ENCODE assay signal across 24 cellular contexts in the genomic region with DNA sequence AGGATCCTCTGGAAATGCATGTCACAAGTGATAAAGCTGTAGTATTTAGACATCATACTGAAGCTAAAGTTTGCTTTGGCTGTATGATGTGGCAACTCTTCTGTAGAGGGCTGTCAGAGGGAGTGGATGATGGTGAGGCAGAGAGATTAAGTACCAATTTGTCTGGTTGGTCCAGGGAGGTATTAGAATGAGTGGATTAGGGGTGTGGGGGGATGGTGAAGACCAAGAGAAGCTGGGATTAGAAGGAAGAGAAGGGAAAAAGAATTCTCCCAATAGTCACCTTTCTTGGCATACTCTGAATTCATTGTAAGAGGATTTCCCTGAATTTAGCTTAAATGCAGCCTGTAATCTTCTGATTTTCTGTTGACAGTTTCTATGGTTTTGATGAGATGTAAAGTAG. TPM values are rescaled to one million over a fixed set of nuclear protein-coding genes. Genes with fewer than 3 reads are reported as not detected.
A peak's percentile ranks its signal among the peaks of the same experiment; 100 is the strongest.
DNase-seq lines count a peak whose midpoint lies in the region; ATAC-seq, FAIRE-seq and TF ChIP-seq lines count a peak whose summit lies in the region.
"Had no signal": no experiment of that assay in that cellular context is flagged by ENCODE, and none has a peak within 500 bp of the region (broad histone marks: within the 10 kb centered on the region; RNA-seq: fewer than 3 reads in every experiment).

No MANE protein-coding gene starts in this region.

- no peak for FAIRE-seq in frontal cortex (lab: Jason Lieb, UNC)
- FAIRE-seq: GM12892, HepG2 had no signal

- H3K36me3 ChIP-seq in A673 (ENCODE audit: insufficient read depth, low read length, poor library complexity, severe bottlenecking) (no peaks in the 10 kb centered on the region), ES-I3 (ENCODE audit: insufficient read depth, low read length) (no peaks in the 10 kb centered on the region), SK-N-MC (ENCODE audit: insufficient read depth, low read length) (no peaks in the 10 kb centered on the region), neural progenitor cell (no peaks in the 10 kb centered on the region)
- H3K36me3 ChIP-seq: BLaER1 had no signal

- no peaks in the 10 kb centered on the region for H3K9me3 Mint-ChIP-seq in neural progenitor cell
- H3K9me3 Mint-ChIP-seq: GM23338, H9 had no signal

- intact Hi-C loops in A673 (cut with micrococcal nuclease; ENCODE audit: unreplicated experiment), result loop anchor here (5.0 kb wide), 1 partner anchor 32 kb away; no protein-coding TSS in a partner anchor

- TF ChIP-seq CTCF in A673 (conservative IDR thresholded peaks at IDR 0.05; ENCODE audit: low read depth, low read length), result no peak
- no peak for TF ChIP-seq CTCF in neural progenitor cell (IDR thresholded peaks at IDR 0.05)

- peaks cover 5% of the 10 kb centered on the region for H3K36me3 Mint-ChIP-seq in neural progenitor cell
- H3K36me3 Mint-ChIP-seq: CD4-positive, CD25-positive, alpha-beta regulatory T cell had no signal

- peaks cover 78% of the 10 kb centered on the region for H4K20me1 ChIP-seq in neural progenitor cell (ENCODE audit: low read depth)
- H4K20me1 ChIP-seq: BLaER1 had no signal

- no peak overlapping the region for H2AFZ ChIP-seq in neural progenitor cell (replicated peaks)
- H2AFZ ChIP-seq: GM23338 had no signal

- no peaks in the 10 kb centered on the region for H3K79me2 ChIP-seq in neural progenitor cell (ENCODE audit: low read depth)

- H3F3A ChIP-seq in neural progenitor cell (ENCODE audit: low read depth), result peaks cover 29% of the 10 kb centered on the region

- H3K4me2 ChIP-seq in neural progenitor cell, result peak overlapping the region; percentile 35
- H3K4me2 ChIP-seq: BLaER1, GM23338 had no signal

- H3K9ac ChIP-seq in ES-I3 (ENCODE audit: low read depth, low read length) (0 out of 2 replicates have a peak overlapping the region, but pooled peaks have one; percentile 6), SK-N-MC (ENCODE audit: insufficient read length) (no peak overlapping the region), neural progenitor cell (no peak overlapping the region)
- H3K9ac ChIP-seq: BLaER1 had no signal

- ATAC-seq in GM18511 (IDR thresholded peaks at IDR 0.05; ENCODE audit: unreplicated experiment), result no peak
- ATAC-seq: GM23338, HepG2, SK-N-SH treated with all-trans-retinoic acid at 6 μM for 48 hours had no signal

- POLR2A ChIA-PET in A673 (lab: Charles Lee; ENCODE audit: low non-redundant PET), result no interaction called here

- TSS peak; percentile 7 for BruUV-seq in A673 (replicated peaks; lab: Mats Ljungman, UMichigan)

- no peak overlapping the region for H3K4me3 Mint-ChIP-seq in neural progenitor cell
- H3K4me3 Mint-ChIP-seq: CD4-positive, CD25-positive, alpha-beta regulatory T cell; GM23338; H9 had no signal

- H3K4me1 ChIP-seq in A673 (ENCODE audit: insufficient read depth, low read length, poor library complexity, severe bottlenecking) (peaks cover 55% of the 10 kb centered on the region), ES-I3 (ENCODE audit: insufficient read depth, low read length) (peaks cover 18% of the 10 kb centered on the region), neural progenitor cell (peaks cover 21% of the 10 kb centered on the region)
- H3K4me1 ChIP-seq: BLaER1 had no signal

- peak overlapping the region; percentile 7 for H3K27ac ChIP-seq in A673 (ENCODE audit: low read depth, low read length, poor library complexity, severe bottlenecking)
- H3K27ac ChIP-seq in SK-N-MC, result no peak overlapping the region
- H3K27ac ChIP-seq in neural progenitor cell, result no peak overlapping the region
- H3K27ac ChIP-seq: BLaER1 had no signal

- peaks cover 4% of the 10 kb centered on the region for H3K27me3 Mint-ChIP-seq in neural progenitor cell (ENCODE audit: insufficient read depth, low read depth)

- H3K4me3 ChIP-seq in A673 (ENCODE audit: low read depth, low read length, poor library complexity, severe bottlenecking), result peak overlapping the region; percentile 2
- H3K4me3 ChIP-seq in SK-N-MC, result peak overlapping the region; percentile 47
- H3K4me3 ChIP-seq in neural progenitor cell, result no peak overlapping the region
- H3K4me3 ChIP-seq: BLaER1, GM23338 had no signal

- H3K27ac Mint-ChIP-seq in neural progenitor cell, result no peak overlapping the region
- H3K27ac Mint-ChIP-seq: CD4-positive, CD25-positive, alpha-beta regulatory T cell; GM23338; H9 had no signal

- CTCF ChIA-PET in A673 (lab: Charles Lee), result no interaction called here

- H3K27me3 ChIP-seq in A673 (replicated peaks; ENCODE audit: insufficient read depth, low read depth, low read length, poor library complexity) (no peaks in the 10 kb centered on the region), neural progenitor cell (peaks cover 49% of the 10 kb centered on the region)
- H3K27me3 ChIP-seq: BLaER1 had no signal

- H3K9me3 ChIP-seq in A673 (ENCODE audit: low read depth, low read length, poor library complexity, severe bottlenecking) (no peaks in the 10 kb centered on the region), ES-I3 (ENCODE audit: control insufficient read depth, insufficient read depth, low read length) (no peaks in the 10 kb centered on the region), SK-N-MC (ENCODE audit: low read depth, low read length) (no peaks in the 10 kb centered on the region), neural progenitor cell (ENCODE audit: low read depth) (no peaks in the 10 kb centered on the region)

- no peak for DNase-seq in A673 (ENCODE audit: low spot score)
- DNase-seq in SK-N-MC (ENCODE audit: low read depth, low spot score), result no peak
- peak; percentile 22 for DNase-seq in neural progenitor cell (ENCODE audit: low spot score)
- no peak for DNase-seq in stimulated activated CD4-positive, alpha-beta T cell treated with anti-CD3 and anti-CD28 coated beads, Interleukin-2, amount 100 ng/mL, for 48 hours
- DNase-seq in frontal cortex (ENCODE audit: low spot score in 2 of 2), result no peak
- DNase-seq in NCI-H2171 treated with DMSO at 0.1 percent for 48 hours (lab: John Stamatoyannopoulos, UW), result no peak
- DNase-seq: 8988T; CD4-positive, CD25-positive, alpha-beta regulatory T cell; DMS 273 treated with DMSO at 0.1 percent for 48 hours; DMS79; EL; H9; Karpas-422; NCI-H2029; NCI-H2227 treated with DMSO at 0.1 percent for 48 hours; NCI-H526 treated with DMSO at 0.1 percent for 48 hours had no signal

- peaks cover 18% of the 10 kb centered on the region for H3K4me1 Mint-ChIP-seq in neural progenitor cell

RNA-seq across cellular contexts. Expression of a gene that starts 3.6 kb away (rescaled TPM):
- total RNA-seq in A673 (2021), result 6.8 and 7.1 TPM in 2 replicates
- 1.9 and 2.5 TPM in 2 replicates for total RNA-seq in neural progenitor cell (ENCODE audit: low replicate concordance)
- total RNA-seq in frontal cortex, result 29.8 TPM
- total RNA-seq: CD4-positive, CD25-positive, alpha-beta regulatory T cell; HepG2 had no signal

RNA-seq across cellular contexts. Expression of a gene that starts 43.8 kb away (rescaled TPM):
- total RNA-seq in A673 (2021) (7.2 and 8.8 TPM in 2 replicates), neural progenitor cell (ENCODE audit: low replicate concordance) (2.9 and 5.9 TPM in 2 replicates), frontal cortex (76.2 TPM)
- total RNA-seq: CD4-positive, CD25-positive, alpha-beta regulatory T cell; HT-29 had no signal
